12 cellular contexts compared by ENCODE assay signal in the genomic region with DNA sequence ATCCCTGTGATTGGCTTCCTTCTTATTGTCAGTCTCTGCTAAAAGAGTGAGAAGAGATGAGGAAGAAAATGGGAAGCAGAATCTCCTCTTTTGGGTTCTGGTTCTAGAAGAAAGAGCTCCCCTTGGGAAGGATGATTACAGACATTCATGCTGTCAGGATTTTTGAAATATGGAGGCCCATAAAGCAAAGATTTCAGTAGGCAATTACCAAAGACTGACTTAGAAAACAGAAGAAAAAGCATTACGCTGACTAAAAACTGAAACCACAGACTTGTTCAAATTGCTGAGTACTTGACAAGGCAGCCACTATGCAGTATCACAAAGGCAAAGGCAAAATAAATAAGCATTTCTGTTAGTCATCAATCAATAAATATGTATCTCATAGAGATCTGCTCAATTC.
DNase-seq lines count a peak whose midpoint lies in the region; ATAC-seq, FAIRE-seq and TF ChIP-seq lines count a peak whose summit lies in the region.
"Had no signal": no experiment of that assay in that cellular context is flagged by ENCODE, and none has a peak within 500 bp of the region (broad histone marks: within the 10 kb centered on the region; RNA-seq: fewer than 3 reads in every experiment).

No MANE protein-coding gene starts in this region.

- no peaks in the 10 kb centered on the region for H3K9me3 ChIP-seq in OCI-LY3 (ENCODE audit: insufficient read depth, low read length)
- no peaks in the 10 kb centered on the region for H3K9me3 ChIP-seq in effector memory CD4-positive, alpha-beta T cell (ENCODE audit: control insufficient read depth, low read length)
- H3K9me3 ChIP-seq: lower lobe of right lung had no signal

- intact Hi-C loops in head of caudate nucleus (cut with DNase I), result no loop called here

- H3K4me1 ChIP-seq in OCI-LY3 (ENCODE audit: low read length), result peaks cover 7% of the 10 kb centered on the region
- H3K4me1 ChIP-seq in effector memory CD4-positive, alpha-beta T cell (ENCODE audit: control insufficient read depth, insufficient read depth, low read length, poor library complexity, severe bottlenecking), result no peaks in the 10 kb centered on the region

- DNase-seq in GM12892 (ENCODE audit: insufficient read length), result no peak
- no peak for DNase-seq in activated T-cell treated with anti-CD3 and anti-CD28 coated beads, Interleukin-2, amount 50 U/mL, for 1 hour
- no peak for DNase-seq in occipital lobe (lab: John Stamatoyannopoulos, UW)
- DNase-seq in effector memory CD4-positive, alpha-beta T cell, result no peak
- no peak for DNase-seq in head of caudate nucleus
- DNase-seq: Karpas-422, lower lobe of right lung, posterior cingulate gyrus had no signal

- ATAC-seq in GM21360 (IDR thresholded peaks at IDR 0.05; ENCODE audit: unreplicated experiment), result peak; percentile 88
- peak; percentile 83 for ATAC-seq in HG02885 (IDR thresholded peaks at IDR 0.05; ENCODE audit: poor library complexity, unreplicated experiment)
- ATAC-seq: lower lobe of right lung had no signal

- peak; percentile 61 for FAIRE-seq in GM12892 (lab: Jason Lieb, UNC)
- FAIRE-seq: D721Med had no signal

- TF ChIP-seq CTCF in OCI-LY3 (IDR thresholded peaks at IDR 0.05; ENCODE audit: low read depth, low read length), result no peak

- no peaks in the 10 kb centered on the region for H4K20me1 ChIP-seq in OCI-LY3 (ENCODE audit: insufficient read depth, low read length)

- no peaks in the 10 kb centered on the region for H3K79me2 ChIP-seq in OCI-LY3 (ENCODE audit: low read length)

- no peak overlapping the region for H3K9ac ChIP-seq in OCI-LY3 (ENCODE audit: low read length)

- 0 out of 2 replicates have a peak overlapping the region, but pooled peaks have one; percentile 11 for H2AFZ ChIP-seq in OCI-LY3 (ENCODE audit: low read depth, low read length)

- H3K4me3 ChIP-seq in OCI-LY3 (ENCODE audit: low read length), result no peak overlapping the region
- H3K4me3 ChIP-seq in effector memory CD4-positive, alpha-beta T cell (ENCODE audit: insufficient read depth, low read depth, low read length, poor library complexity, severe bottlenecking), result no peak overlapping the region
- H3K4me3 ChIP-seq: lower lobe of right lung had no signal

- no peak for TF ChIP-seq POLR2A in GM12892 (IDR thresholded peaks at IDR 0.05; ENCODE audit: low read depth, low read length)

- H3K36me3 ChIP-seq in OCI-LY3 (replicated peaks; ENCODE audit: low read depth, low read length), result no peaks in the 10 kb centered on the region
- no peaks in the 10 kb centered on the region for H3K36me3 ChIP-seq in effector memory CD4-positive, alpha-beta T cell (ENCODE audit: control insufficient read depth, insufficient read depth, low read length)
- H3K36me3 ChIP-seq: lower lobe of right lung had no signal

- no peaks in the 10 kb centered on the region for H3K27me3 ChIP-seq in OCI-LY3 (ENCODE audit: low read depth, low read length)
- H3K27me3 ChIP-seq in effector memory CD4-positive, alpha-beta T cell (replicated peaks; ENCODE audit: control insufficient read depth, insufficient read depth, low read length, poor library complexity, severe bottlenecking), result no peaks in the 10 kb centered on the region

- no peak overlapping the region for H3K27ac ChIP-seq in OCI-LY3 (ENCODE audit: low read length)
- H3K27ac ChIP-seq in effector memory CD4-positive, alpha-beta T cell (ENCODE audit: insufficient read depth, low read length, poor library complexity, severe bottlenecking), result no peak overlapping the region
- H3K27ac ChIP-seq: lower lobe of right lung had no signal

- peak overlapping the region; percentile 43 for H3K4me2 ChIP-seq in OCI-LY3 (ENCODE audit: low read length)
